Comparison of ENCODE assay signal across 8 cellular contexts in the genomic region with DNA sequence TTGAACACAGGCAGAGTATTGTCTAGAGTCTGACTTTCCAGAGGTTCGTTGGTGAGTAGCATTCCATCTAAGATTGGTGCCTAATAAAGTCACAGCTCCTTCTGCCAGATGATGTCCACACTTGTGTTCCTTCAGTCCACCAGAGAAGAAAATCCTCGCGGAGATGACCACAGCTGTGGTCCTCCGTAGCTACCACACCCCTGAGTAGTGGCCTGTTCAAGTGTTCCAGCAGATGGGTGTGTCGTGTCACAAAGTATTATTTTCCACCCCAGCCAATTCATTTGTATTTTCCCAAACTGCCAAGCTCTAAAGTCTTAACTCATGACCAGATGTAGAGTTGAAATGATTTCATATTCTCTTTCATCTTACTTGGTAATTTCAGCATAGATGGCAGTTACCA.
"Had no signal": no experiment of that assay in that cellular context is flagged by ENCODE, and none has a peak within 500 bp of the region (broad histone marks: within the 10 kb centered on the region; RNA-seq: fewer than 3 reads in every experiment).

No MANE protein-coding gene starts in this region.

- H3K4me2 ChIP-seq: GM23338 had no signal

- H3K27ac Mint-ChIP-seq: GM23338, HFFc6, IgD-negative memory B cell had no signal

- H3K36me3 ChIP-seq: HAP-1 had no signal

- FAIRE-seq: HepG2 had no signal

- H3K4me3 ChIP-seq: GM23338, HAP-1 had no signal

- H3K4me1 Mint-ChIP-seq: IgD-negative memory B cell had no signal

- H2AFZ ChIP-seq: GM23338 had no signal

- DNase-seq: H7, HFFc6 had no signal

- H3K4me3 Mint-ChIP-seq: GM23338, HFFc6, IgD-negative memory B cell had no signal

- H3K27ac ChIP-seq: HL-60 had no signal

- H3K9me3 Mint-ChIP-seq: GM23338, HFFc6, IgD-negative memory B cell had no signal

- H3K27me3 Mint-ChIP-seq: IgD-negative memory B cell had no signal

- H3K4me1 ChIP-seq: HAP-1 had no signal

- H3K9me3 ChIP-seq: HAP-1 had no signal

- ATAC-seq: GM23338, HCT116, HepG2 had no signal
